Comparison of ENCODE assay signal across 23 cellular contexts in the genomic region with DNA sequence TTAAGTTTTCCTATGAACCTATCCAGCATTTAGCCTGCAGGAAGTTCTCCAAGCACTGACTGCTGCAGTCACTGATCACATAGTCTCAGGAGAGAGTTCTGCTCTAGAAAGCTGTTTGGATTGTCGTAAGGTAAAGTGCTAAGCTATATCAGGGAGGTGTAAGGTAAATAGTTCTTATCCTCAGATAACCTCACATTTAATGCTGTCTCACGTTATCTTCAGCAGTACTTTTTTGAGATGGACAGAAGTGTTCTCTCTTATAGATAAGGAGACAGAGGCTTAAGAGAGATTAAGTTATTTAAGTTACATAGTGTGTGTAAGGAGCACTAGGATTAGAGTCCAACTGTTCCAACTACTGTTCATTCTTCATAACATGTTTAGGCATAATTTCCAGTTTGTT.
"Had no signal": no experiment of that assay in that cellular context is flagged by ENCODE, and none has a peak within 500 bp of the region (broad histone marks: within the 10 kb centered on the region; RNA-seq: fewer than 3 reads in every experiment).

No MANE protein-coding gene starts in this region.

- H3K4me1 ChIP-seq: breast epithelium, psoas muscle, right atrium auricular region, tibial artery had no signal

- ATAC-seq: activated CD8-positive, alpha-beta T cell treated with anti-CD3 and anti-CD28 coated beads, Interleukin-2, amount 10 ng/mL, durations not matched to agents 7 days and 5 days; activated naive CD4-positive, alpha-beta T cell treated with anti-CD3 and anti-CD28 coated beads, Interleukin-2, amount 50 U/mL, for 72 hours; esophagus mucosa; left ventricle myocardium superior; natural killer cell treated with Interleukin-12 subunit alpha and Interleukin-12 subunit beta and Interleukin-15 and Interleukin-18, amount 100 ng/mL, for 72 hours; psoas muscle had no signal

- H3K4me3 ChIP-seq: breast epithelium, ovary, psoas muscle, right atrium auricular region, tibial artery had no signal

- H3K9me3 ChIP-seq: breast epithelium, neutrophil, ovary, psoas muscle, right atrium auricular region, tibial artery had no signal

- DNase-seq: activated CD4-positive, alpha-beta T cell treated with anti-CD3 and anti-CD28 coated beads for 1 hour; activated CD4-positive, alpha-beta T cell treated with anti-CD3 and anti-CD28 coated beads, Interleukin-2, amount 50 U/mL, for 1 hour; activated CD8-positive, alpha-beta T cell treated with anti-CD3 and anti-CD28 coated beads, Interleukin-2, amount 10 ng/mL, durations not matched to agents 7 days and 5 days; activated gamma-delta T cell; effector memory CD4-positive, alpha-beta T cell; foreskin melanocyte; immature natural killer cell; kidney glomerular epithelial cell; left ventricle myocardium superior; mammary epithelial cell; midbrain; ovary; psoas muscle; stimulated activated CD4-positive, alpha-beta T cell treated with anti-CD3 and anti-CD28 coated beads, Interleukin-12 subunit alpha, Interleukin-12 subunit beta, amount 100 ng/mL, for 4 hours; stimulated activated CD4-positive, alpha-beta T cell treated with anti-CD3 and anti-CD28 coated beads, Interleukin-4, amount 100 ng/mL, for 4 hours; substantia nigra; tibial artery had no signal

- H3K27me3 ChIP-seq: breast epithelium, neutrophil, ovary, right atrium auricular region, tibial artery had no signal

- H3K36me3 ChIP-seq: breast epithelium, neutrophil, ovary, right atrium auricular region, tibial artery had no signal

- H3K27ac ChIP-seq: breast epithelium, neutrophil, psoas muscle, right atrium auricular region, tibial artery had no signal
